ENCODE assay signal across 24 cellular contexts in genomic region chr2:4085186-4085585, GRCh38.
"Had no signal": no experiment of that assay in that cellular context is flagged by ENCODE, and none has a peak within 500 bp of the region (broad histone marks: within the 10 kb centered on the region; RNA-seq: fewer than 3 reads in every experiment).

No MANE protein-coding gene starts in this region.

- H3K4me3 Mint-ChIP-seq: dendritic cell treated with granulocyte-macrophage colony-stimulating factor and Interleukin-4, amounts not matched to agents 40 ng/mL and 50 ng/mL, for 4 days; effector memory CD8-positive, alpha-beta T cell; endodermal cell; mesothelial cell of epicardium had no signal

- H3K36me3 Mint-ChIP-seq: mesothelial cell of epicardium had no signal

- H3K4me3 ChIP-seq: colonic mucosa, esophagus squamous epithelium, gastrocnemius medialis, heart right ventricle, left lung, lower lobe of right lung, mucosa of descending colon had no signal

- DNase-seq: colonic mucosa; cortex of kidney; effector CD8-positive, alpha-beta T cell; effector memory CD8-positive, alpha-beta T cell; endodermal cell; erythroblast; esophagus squamous epithelium; foreskin fibroblast; foreskin melanocyte; gastrocnemius medialis; glutamatergic neuron; head of caudate nucleus; heart right ventricle; hippocampal formation; left cardiac atrium; left lung; left ventricle myocardium superior; lower lobe of right lung; mesenchymal stem cell; mucosa of descending colon had no signal

- H3K27ac Mint-ChIP-seq: dendritic cell treated with granulocyte-macrophage colony-stimulating factor and Interleukin-4, amounts not matched to agents 40 ng/mL and 50 ng/mL, for 4 days; effector memory CD8-positive, alpha-beta T cell; endodermal cell; mesothelial cell of epicardium had no signal

- H3K9me3 Mint-ChIP-seq: endodermal cell had no signal

- H3K27me3 ChIP-seq: colonic mucosa, esophagus squamous epithelium, gastrocnemius medialis, heart right ventricle, left lung had no signal

- H3K9me3 ChIP-seq: colonic mucosa, gastrocnemius medialis, left lung, lower lobe of right lung had no signal

- ATAC-seq: effector memory CD8-positive, alpha-beta T cell; esophagus mucosa; gastrocnemius medialis; heart right ventricle; left cardiac atrium; left lung; left ventricle myocardium superior; lower lobe of right lung; mucosa of descending colon had no signal

- H3K27me3 Mint-ChIP-seq: dendritic cell treated with granulocyte-macrophage colony-stimulating factor and Interleukin-4, amounts not matched to agents 40 ng/mL and 50 ng/mL, for 4 days; effector memory CD8-positive, alpha-beta T cell had no signal

- H3K27ac ChIP-seq: colonic mucosa, epithelial cell of prostate, esophagus squamous epithelium, gastrocnemius medialis, heart right ventricle, left lung, lower lobe of right lung had no signal

- H3K4me1 Mint-ChIP-seq: mesothelial cell of epicardium had no signal

- H3K36me3 ChIP-seq: colonic mucosa, esophagus squamous epithelium, gastrocnemius medialis, heart right ventricle, left lung, lower lobe of right lung had no signal
